ENCODE assay signal across 1 cellular context in genomic region chr17:29589524-29590260, GRCh38.
TF ChIP-seq lines count a peak whose summit lies in the region.

GIT1 (minus strand) TSS chr17:29589648; CDS start chr17:29589378, 270 bp downstream.

TF ChIP-seq in IMR-90, 13 proteins besides CTCF, POLR2A, EP300 and RAD21:
- TF ChIP-seq MAZ (IDR thresholded peaks at IDR 0.05; ENCODE audit: borderline replicate concordance, low read depth, low read length) (peak; percentile 96), MXI1 (IDR thresholded peaks at IDR 0.05; ENCODE audit: borderline replicate concordance, low read depth, low read length) (peak; percentile 57), FOS (IDR thresholded peaks at IDR 0.05; ENCODE audit: low read depth, low read length) (no peak)
